Comparison of ENCODE assay signal across 13 cellular contexts in genomic region chr2:37090019-37090477, GRCh38. TPM values are rescaled to one million over a fixed set of nuclear protein-coding genes. Genes with fewer than 3 reads are reported as not detected.
A peak's percentile ranks its signal among the peaks of the same experiment; 100 is the strongest.
DNase-seq lines count a peak whose midpoint lies in the region; ATAC-seq and TF ChIP-seq lines count a peak whose summit lies in the region.
"Had no signal": no experiment of that assay in that cellular context is flagged by ENCODE, and none has a peak within 500 bp of the region (broad histone marks: within the 10 kb centered on the region; RNA-seq: fewer than 3 reads in every experiment).

No MANE protein-coding gene starts in this region.

- H3K79me1 ChIP-seq in H9 (ENCODE audit: insufficient read depth, low read depth, low read length, poor library complexity, severe bottlenecking), result no peaks in the 10 kb centered on the region

- no peaks in the 10 kb centered on the region for H3K23me2 ChIP-seq in H9 (ENCODE audit: insufficient read length, low read depth, low read length, poor library complexity, severe bottlenecking)

- ATAC-seq in GM18909 (IDR thresholded peaks at IDR 0.05; ENCODE audit: poor library complexity, unreplicated experiment) (peak; percentile 90), HG03432 (IDR thresholded peaks at IDR 0.05; ENCODE audit: unreplicated experiment) (peak; percentile 82), naive B cell (ENCODE audit: low read depth in 2 of 2) (peak; percentile 89 to 90)
- ATAC-seq: stimulated activated effector memory CD8-positive, alpha-beta T cell treated with anti-CD3 and anti-CD28 coated beads, Interleukin-12 subunit alpha, Interleukin-12 subunit beta, amount 100 ng/mL, for 72 hours had no signal

- H3K56ac ChIP-seq in H9 (ENCODE audit: insufficient read length, low read depth, low read length), result no peak overlapping the region

- H3T11ph ChIP-seq in H9 (ENCODE audit: low read length), result no peak overlapping the region

- no peaks in the 10 kb centered on the region for H3K27me3 Mint-ChIP-seq in H9 (ENCODE audit: low read depth)
- H3K27me3 Mint-ChIP-seq in naive B cell, result no peaks in the 10 kb centered on the region

- H3K79me2 ChIP-seq in H9 (ENCODE audit: insufficient read depth, low read length), result no peaks in the 10 kb centered on the region

- H3K9me3 Mint-ChIP-seq in H9, result no peaks in the 10 kb centered on the region
- H3K9me3 Mint-ChIP-seq in naive B cell, result no peaks in the 10 kb centered on the region
- H3K9me3 Mint-ChIP-seq: stimulated activated effector memory CD8-positive, alpha-beta T cell treated with anti-CD3 and anti-CD28 coated beads, Interleukin-12 subunit alpha, Interleukin-12 subunit beta, amount 100 ng/mL, for 72 hours had no signal

- H3K4me1 ChIP-seq in H9 (ENCODE audit: insufficient read depth, low read length), result no peaks in the 10 kb centered on the region

- H3K4me2 ChIP-seq in H9 (ENCODE audit: insufficient read depth, insufficient read length, low read length), result no peak overlapping the region

- no peak overlapping the region for H3K23ac ChIP-seq in H9 (ENCODE audit: insufficient read length, low read depth, low read length)

- no peak overlapping the region for H2BK20ac ChIP-seq in H9 (ENCODE audit: low read depth, low read length, poor library complexity, severe bottlenecking)

- no peak overlapping the region for H2BK15ac ChIP-seq in H9 (ENCODE audit: low read depth, low read length)

- no peak overlapping the region for H3K9ac ChIP-seq in H9 (ENCODE audit: extremely low read depth, insufficient read length, low read length)

- TF ChIP-seq CTCF in H9 (conservative IDR thresholded peaks at IDR 0.05), result no peak

- no peaks in the 10 kb centered on the region for H3K27me3 ChIP-seq in H9 (ENCODE audit: insufficient read depth, low read length)

- no CpG with 5 or more reads among the region's 4 CpGs for WGBS in H9 (ENCODE audit: extremely low coverage, insufficient read length, low lambda C conversion rate)

- H3K27ac ChIP-seq in H9 (ENCODE audit: insufficient read length, low read depth, low read length), result no peak overlapping the region

- H2AK5ac ChIP-seq in H9 (ENCODE audit: insufficient read length, low read length), result no peak overlapping the region

- peak overlapping the region; percentile 18 for H3K18ac ChIP-seq in H9 (ENCODE audit: insufficient read length, low read depth, low read length)

- H4K91ac ChIP-seq in H9 (ENCODE audit: insufficient read length, low read depth, low read length), result no peak overlapping the region

- H3K4me3 Mint-ChIP-seq in H9 (no peak overlapping the region), naive B cell (peak overlapping the region in 7 of 8 donors; percentile 44 to 82 (median 61))
- H3K4me3 Mint-ChIP-seq: stimulated activated effector memory CD8-positive, alpha-beta T cell treated with anti-CD3 and anti-CD28 coated beads, Interleukin-12 subunit alpha, Interleukin-12 subunit beta, amount 100 ng/mL, for 72 hours had no signal

- H3K4me1 Mint-ChIP-seq in H9 (no peaks in the 10 kb centered on the region), naive B cell (peaks cover 32 to 59% (median 35%) of the 10 kb centered on the region in 3 donors)

- no peak for DNase-seq in H9
- peak; percentile 70 for DNase-seq in naive B cell
- no peak for DNase-seq in NCI-H2081 (lab: John Stamatoyannopoulos, UW)
- no peak for DNase-seq in NCI-H524 treated with DMSO at 0.1 percent for 48 hours (lab: John Stamatoyannopoulos, UW)
- no peak for DNase-seq in stimulated activated CD4-positive, alpha-beta T cell treated with anti-CD3 and anti-CD28 coated beads, Interleukin-12 subunit alpha, Interleukin-12 subunit beta, amount 100 ng/mL, for 4 hours
- DNase-seq in iPS-NIHi11 (ENCODE audit: low spot score), result no peak
- DNase-seq: caudate nucleus, DMS79, NCI-H446 treated with DMSO at 0.1 percent for 48 hours, T-helper 1 cell had no signal

- H2BK120ac ChIP-seq in H9 (ENCODE audit: low read depth, low read length, poor library complexity, severe bottlenecking), result no peak overlapping the region

- H3K4ac ChIP-seq in H9 (ENCODE audit: low read depth, low read length), result no peak overlapping the region

- no peak overlapping the region for H3K14ac ChIP-seq in H9 (ENCODE audit: insufficient read depth, low read length)

- no peaks in the 10 kb centered on the region for H4K20me1 ChIP-seq in H9 (ENCODE audit: control insufficient read depth, insufficient read depth, insufficient read length)

- no peaks in the 10 kb centered on the region for H3K9me3 ChIP-seq in H9 (ENCODE audit: control insufficient read depth, low read depth, low read length)

- no peak overlapping the region for H4K5ac ChIP-seq in H9 (ENCODE audit: insufficient read length, low read depth, low read length)

- H2AFZ ChIP-seq in H9 (ENCODE audit: low read length), result no peak overlapping the region

- no peak overlapping the region for H2BK5ac ChIP-seq in H9 (ENCODE audit: insufficient read length, low read length)

- H3K36me3 Mint-ChIP-seq in H9 (ENCODE audit: insufficient read depth in 1 of 3, low read depth in 3 of 3) (no peaks in the 10 kb centered on the region; a peak in 2 of 7 replicates), naive B cell (peaks cover 6 to 17% of the 10 kb centered on the region in 2 donors)

- H3K27ac Mint-ChIP-seq in H9 (no peak overlapping the region), naive B cell (peak overlapping the region in 5 of 6 donors; percentile 65 to 96 (median 84))
- H3K27ac Mint-ChIP-seq: stimulated activated effector memory CD8-positive, alpha-beta T cell treated with anti-CD3 and anti-CD28 coated beads, Interleukin-12 subunit alpha, Interleukin-12 subunit beta, amount 100 ng/mL, for 72 hours had no signal

- no peak overlapping the region for H2BK12ac ChIP-seq in H9 (ENCODE audit: insufficient read length, low read depth, low read length)

- no peak overlapping the region for H4K8ac ChIP-seq in H9 (replicated peaks; ENCODE audit: insufficient read length, low read depth, low read length)

RNA-seq across cellular contexts. Expression of gene GPATCH11, which starts 5.7 kb away (rescaled TPM):
- total RNA-seq in H9 (2021), result 2.9 and 3.1 TPM in 2 replicates
- 10 to 100 TPM; 12.1 to 35.3 (median 17.0) TPM for polyA plus RNA-seq in naive B cell (ENCODE audit: low read depth in 6 of 6)

RNA-seq across cellular contexts. Expression of gene HEATR5B, which starts 5.9 kb away (rescaled TPM):
- total RNA-seq in H9 (2021), result 12.2 and 14.0 TPM in 2 replicates
- 10 to 100 TPM; 10.6 to 24.2 (median 16.8) TPM for polyA plus RNA-seq in naive B cell (ENCODE audit: low read depth in 6 of 6)

Comparison
In these comparisons a context has a peak if more than half of its experiments do, and no peak if none do; other contexts are left out.
1. H3K27ac Mint-ChIP-seq: peak in naive B cell (5 of 6); none in H9 (0 of 3).
2. H3K4me3 Mint-ChIP-seq: peak in naive B cell (7 of 8); none in H9 (0 of 2).
3. Peak in every context shown above with its lines, with median percentiles within 50 percentile points of each other: ATAC-seq.